Comparison of ENCODE assay signal across 1 cellular context in the genomic region with DNA sequence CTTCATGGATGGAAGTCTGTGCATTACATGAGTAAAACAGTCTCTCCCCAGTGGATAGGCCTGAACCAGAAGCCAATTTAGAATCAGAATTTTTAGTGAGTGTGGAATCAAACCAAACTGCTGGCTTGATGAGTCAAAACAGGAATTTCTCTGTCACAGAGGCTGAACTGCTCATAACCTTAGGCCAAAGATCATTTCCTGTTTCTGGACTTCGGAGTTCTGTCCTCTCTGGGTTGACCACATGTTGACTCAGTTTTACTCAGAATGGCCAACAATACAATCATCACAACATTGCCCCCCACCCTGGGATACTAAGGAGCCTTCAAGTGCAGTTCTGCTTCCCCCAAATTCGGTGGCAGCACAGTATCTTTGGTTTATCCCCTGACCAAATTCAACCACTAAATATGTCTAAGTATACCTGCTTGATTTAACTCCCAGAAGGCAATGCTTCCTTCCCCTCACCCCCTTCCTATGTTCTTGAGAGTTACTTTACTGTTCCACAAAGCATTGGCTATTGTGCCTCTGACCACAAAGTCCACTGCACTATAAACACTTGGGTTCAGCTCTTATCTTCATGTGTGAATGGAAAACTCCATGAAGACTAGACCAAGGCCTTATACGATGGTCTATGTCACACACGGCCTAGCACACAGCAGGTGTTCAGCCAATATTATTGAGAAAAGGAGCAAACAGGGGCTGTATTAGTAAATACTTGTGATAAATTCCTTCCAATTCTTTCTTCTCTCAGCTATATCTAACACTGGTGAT.
A peak's percentile ranks its signal among the peaks of the same experiment; 100 is the strongest.
TF ChIP-seq lines count a peak whose summit lies in the region.

No MANE protein-coding gene starts in this region.

TF ChIP-seq in HepG2, 621 proteins besides CTCF, POLR2A, EP300 and RAD21 (continued from another document and continues in another):
- TF ChIP-seq, protein P1, sequence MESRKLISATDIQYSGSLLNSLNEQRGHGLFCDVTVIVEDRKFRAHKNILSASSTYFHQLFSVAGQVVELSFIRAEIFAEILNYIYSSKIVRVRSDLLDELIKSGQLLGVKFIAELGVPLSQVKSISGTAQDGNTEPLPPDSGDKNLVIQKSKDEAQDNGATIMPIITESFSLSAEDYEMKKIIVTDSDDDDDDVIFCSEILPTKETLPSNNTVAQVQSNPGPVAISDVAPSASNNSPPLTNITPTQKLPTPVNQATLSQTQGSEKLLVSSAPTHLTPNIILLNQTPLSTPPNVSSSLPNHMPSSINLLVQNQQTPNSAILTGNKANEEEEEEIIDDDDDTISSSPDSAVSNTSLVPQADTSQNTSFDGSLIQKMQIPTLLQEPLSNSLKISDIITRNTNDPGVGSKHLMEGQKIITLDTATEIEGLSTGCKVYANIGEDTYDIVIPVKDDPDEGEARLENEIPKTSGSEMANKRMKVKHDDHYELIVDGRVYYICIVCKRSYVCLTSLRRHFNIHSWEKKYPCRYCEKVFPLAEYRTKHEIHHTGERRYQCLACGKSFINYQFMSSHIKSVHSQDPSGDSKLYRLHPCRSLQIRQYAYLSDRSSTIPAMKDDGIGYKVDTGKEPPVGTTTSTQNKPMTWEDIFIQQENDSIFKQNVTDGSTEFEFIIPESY (CRISPR knock-in tag; IDR thresholded peaks at IDR 0.05): no peak; the same call in 1 of the 2 replicates
- TF ChIP-seq ZMYM2 (CRISPR knock-in tag; IDR thresholded peaks at IDR 0.05) (0 out of 2 replicates have a peak, but pooled peaks have one; percentile 15), NFRKB (IDR thresholded peaks at IDR 0.05) (no peak), ZSCAN9 (CRISPR knock-in tag; IDR thresholded peaks at IDR 0.05; ENCODE audit: borderline replicate concordance) (no peak), PAXIP1 (CRISPR knock-in tag; conservative IDR thresholded peaks at IDR 0.05) (peak; percentile 27; the same call in 1 of the 2 replicates), ZNF543 (CRISPR knock-in tag; IDR thresholded peaks at IDR 0.05) (no peak), BCL3 (CRISPR knock-in tag; IDR thresholded peaks at IDR 0.05) (no peak), NFIC (IDR thresholded peaks at IDR 0.05; ENCODE audit: low read length) (0 out of 2 replicates have a peak, but pooled peaks have one; percentile 55), ZNF557 (CRISPR knock-in tag; IDR thresholded peaks at IDR 0.05) (no peak), NCOA1 (CRISPR knock-in tag; IDR thresholded peaks at IDR 0.05) (no peak), MED13 (CRISPR knock-in tag; IDR thresholded peaks at IDR 0.05) (no peak), ZNF451 (CRISPR knock-in tag; IDR thresholded peaks at IDR 0.05) (no peak), POLR2AphosphoS5 (IDR thresholded peaks at IDR 0.05; ENCODE audit: low read depth, low read length) (no peak), TOPORS (CRISPR knock-in tag; IDR thresholded peaks at IDR 0.05) (no peak), MAF1 (CRISPR knock-in tag; IDR thresholded peaks at IDR 0.05; ENCODE audit: borderline replicate concordance) (no peak), PCBP1 (IDR thresholded peaks at IDR 0.05; ENCODE audit: borderline replicate concordance, low read depth, low read length) (no peak), RORA (CRISPR knock-in tag; IDR thresholded peaks at IDR 0.05) (no peak), ZNF101 (CRISPR knock-in tag; IDR thresholded peaks at IDR 0.05; ENCODE audit: borderline replicate concordance, low read depth) (no peak), SIX1 (CRISPR knock-in tag; IDR thresholded peaks at IDR 0.05; ENCODE audit: borderline replicate concordance) (no peak), ZNF644 (CRISPR knock-in tag; IDR thresholded peaks at IDR 0.05; ENCODE audit: low read depth) (peak; percentile 51), MAX (IDR thresholded peaks at IDR 0.05) (peak; percentile 37; the same call in 1 of the 2 replicates), ZBTB7B (CRISPR knock-in tag; IDR thresholded peaks at IDR 0.05) (no peak; the same call in 1 of the 2 replicates), SYNCRIP (IDR thresholded peaks at IDR 0.05; ENCODE audit: insufficient read depth, low read depth, low read length) (no peak), ZNF292 (CRISPR knock-in tag; IDR thresholded peaks at IDR 0.05; ENCODE audit: borderline replicate concordance, low read depth) (peak; percentile 37; the same call in 1 of the 2 replicates), HINFP (CRISPR knock-in tag; IDR thresholded peaks at IDR 0.05; ENCODE audit: low read depth) (no peak), HNRNPUL1 (IDR thresholded peaks at IDR 0.05; ENCODE audit: low read depth, low read length) (no peak), ZNF777 (CRISPR knock-in tag; IDR thresholded peaks at IDR 0.05) (no peak), KDM3A (CRISPR knock-in tag; IDR thresholded peaks at IDR 0.05; ENCODE audit: low read depth) (no peak), HDAC6 (IDR thresholded peaks at IDR 0.05; ENCODE audit: low read depth, low read length) (no peak), DPF2 (CRISPR knock-in tag; IDR thresholded peaks at IDR 0.05; ENCODE audit: borderline replicate concordance, low read depth) (no peak), ZNF549 (CRISPR knock-in tag; IDR thresholded peaks at IDR 0.05) (no peak), ZFP41 (CRISPR knock-in tag; IDR thresholded peaks at IDR 0.05; ENCODE audit: borderline replicate concordance) (no peak), PRDM15 (CRISPR knock-in tag; IDR thresholded peaks at IDR 0.05) (no peak), NRL (CRISPR knock-in tag; IDR thresholded peaks at IDR 0.05; ENCODE audit: borderline replicate concordance) (no peak), ZNF629 (CRISPR knock-in tag; conservative IDR thresholded peaks at IDR 0.05) (no peak), GATAD2A (CRISPR knock-in tag; IDR thresholded peaks at IDR 0.05) (no peak), ZNF224 (CRISPR knock-in tag; IDR thresholded peaks at IDR 0.05) (no peak), PAX8 (CRISPR knock-in tag; IDR thresholded peaks at IDR 0.05; ENCODE audit: borderline replicate concordance) (no peak), KLF9 (CRISPR knock-in tag; IDR thresholded peaks at IDR 0.05; ENCODE audit: low read depth) (no peak), ZNF160 (CRISPR knock-in tag; IDR thresholded peaks at IDR 0.05) (no peak)
- TF ChIP-seq, protein P2, sequence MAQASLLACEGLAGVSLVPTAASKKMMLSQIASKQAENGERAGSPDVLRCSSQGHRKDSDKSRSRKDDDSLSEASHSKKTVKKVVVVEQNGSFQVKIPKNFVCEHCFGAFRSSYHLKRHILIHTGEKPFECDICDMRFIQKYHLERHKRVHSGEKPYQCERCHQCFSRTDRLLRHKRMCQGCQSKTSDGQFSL (CRISPR knock-in tag; IDR thresholded peaks at IDR 0.05): no peak
- TF ChIP-seq, protein P3, sequence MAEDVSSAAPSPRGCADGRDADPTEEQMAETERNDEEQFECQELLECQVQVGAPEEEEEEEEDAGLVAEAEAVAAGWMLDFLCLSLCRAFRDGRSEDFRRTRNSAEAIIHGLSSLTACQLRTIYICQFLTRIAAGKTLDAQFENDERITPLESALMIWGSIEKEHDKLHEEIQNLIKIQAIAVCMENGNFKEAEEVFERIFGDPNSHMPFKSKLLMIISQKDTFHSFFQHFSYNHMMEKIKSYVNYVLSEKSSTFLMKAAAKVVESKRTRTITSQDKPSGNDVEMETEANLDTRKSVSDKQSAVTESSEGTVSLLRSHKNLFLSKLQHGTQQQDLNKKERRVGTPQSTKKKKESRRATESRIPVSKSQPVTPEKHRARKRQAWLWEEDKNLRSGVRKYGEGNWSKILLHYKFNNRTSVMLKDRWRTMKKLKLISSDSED (CRISPR knock-in tag; IDR thresholded peaks at IDR 0.05): no peak
- TF ChIP-seq, protein P4, sequence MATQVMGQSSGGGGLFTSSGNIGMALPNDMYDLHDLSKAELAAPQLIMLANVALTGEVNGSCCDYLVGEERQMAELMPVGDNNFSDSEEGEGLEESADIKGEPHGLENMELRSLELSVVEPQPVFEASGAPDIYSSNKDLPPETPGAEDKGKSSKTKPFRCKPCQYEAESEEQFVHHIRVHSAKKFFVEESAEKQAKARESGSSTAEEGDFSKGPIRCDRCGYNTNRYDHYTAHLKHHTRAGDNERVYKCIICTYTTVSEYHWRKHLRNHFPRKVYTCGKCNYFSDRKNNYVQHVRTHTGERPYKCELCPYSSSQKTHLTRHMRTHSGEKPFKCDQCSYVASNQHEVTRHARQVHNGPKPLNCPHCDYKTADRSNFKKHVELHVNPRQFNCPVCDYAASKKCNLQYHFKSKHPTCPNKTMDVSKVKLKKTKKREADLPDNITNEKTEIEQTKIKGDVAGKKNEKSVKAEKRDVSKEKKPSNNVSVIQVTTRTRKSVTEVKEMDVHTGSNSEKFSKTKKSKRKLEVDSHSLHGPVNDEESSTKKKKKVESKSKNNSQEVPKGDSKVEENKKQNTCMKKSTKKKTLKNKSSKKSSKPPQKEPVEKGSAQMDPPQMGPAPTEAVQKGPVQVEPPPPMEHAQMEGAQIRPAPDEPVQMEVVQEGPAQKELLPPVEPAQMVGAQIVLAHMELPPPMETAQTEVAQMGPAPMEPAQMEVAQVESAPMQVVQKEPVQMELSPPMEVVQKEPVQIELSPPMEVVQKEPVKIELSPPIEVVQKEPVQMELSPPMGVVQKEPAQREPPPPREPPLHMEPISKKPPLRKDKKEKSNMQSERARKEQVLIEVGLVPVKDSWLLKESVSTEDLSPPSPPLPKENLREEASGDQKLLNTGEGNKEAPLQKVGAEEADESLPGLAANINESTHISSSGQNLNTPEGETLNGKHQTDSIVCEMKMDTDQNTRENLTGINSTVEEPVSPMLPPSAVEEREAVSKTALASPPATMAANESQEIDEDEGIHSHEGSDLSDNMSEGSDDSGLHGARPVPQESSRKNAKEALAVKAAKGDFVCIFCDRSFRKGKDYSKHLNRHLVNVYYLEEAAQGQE (IDR thresholded peaks at IDR 0.05; ENCODE audit: borderline replicate concordance in 1 of 2, low read depth in 1 of 2, low read length in 2 of 2): no peak
